Comparison of ENCODE assay signal across 10 cellular contexts in genomic region chr11:73163638-73164174, GRCh38. TPM values are rescaled to one million over a fixed set of nuclear protein-coding genes. Genes with fewer than 3 reads are reported as not detected.
"Had no signal": no experiment of that assay in that cellular context is flagged by ENCODE, and none has a peak within 500 bp of the region (broad histone marks: within the 10 kb centered on the region; RNA-seq: fewer than 3 reads in every experiment).

No MANE protein-coding gene starts in this region.

- H3K9me3 ChIP-seq: left lung, tibial nerve had no signal

- H3K27ac ChIP-seq: left lung, tibial nerve had no signal

- H3K4me3 ChIP-seq: left lung, tibial nerve had no signal

- H3K27me3 ChIP-seq: left lung, tibial nerve had no signal

- ATAC-seq: esophagus mucosa; left lung; natural killer cell; stimulated activated naive B cell treated with anti-CD40 and anti-IgM and Interleukin-4, amounts not matched to agents 10 μg/mL and 1 μg/mL and 100 μg/mL, for 72 hours had no signal

- DNase-seq: activated naive CD4-positive, alpha-beta T cell treated with anti-CD3 and anti-CD28 coated beads, Interleukin-2, amount 50 U/mL, for 16 hours; left lung; natural killer cell; nucleus accumbens; retina; stimulated activated CD4-positive, alpha-beta T cell treated with anti-CD3 and anti-CD28 coated beads, Interleukin-2, amount 100 ng/mL, for 48 hours; stimulated activated naive B cell treated with anti-CD40 and anti-IgM and Interleukin-4, amounts not matched to agents 10 μg/mL and 1 μg/mL and 100 μg/mL, for 72 hours had no signal

- H3K36me3 ChIP-seq: left lung, tibial nerve had no signal

RNA-seq across cellular contexts. Expression of gene P2RY2, which starts 54.4 kb away (rescaled TPM):
- total RNA-seq: activated T-helper 2 cell treated with anti-CD3 and anti-CD28 coated beads, Interferon-gamma antibody, Interleukin-2, Interleukin-4, amounts not matched to agents 10 μg/mL and 5 μg/mL and 100 μg/mL, durations not matched to agents 14 hours and 24 hours and 36 hours had no signal
